ENCODE assay signal across 14 cellular contexts in the genomic region with DNA sequence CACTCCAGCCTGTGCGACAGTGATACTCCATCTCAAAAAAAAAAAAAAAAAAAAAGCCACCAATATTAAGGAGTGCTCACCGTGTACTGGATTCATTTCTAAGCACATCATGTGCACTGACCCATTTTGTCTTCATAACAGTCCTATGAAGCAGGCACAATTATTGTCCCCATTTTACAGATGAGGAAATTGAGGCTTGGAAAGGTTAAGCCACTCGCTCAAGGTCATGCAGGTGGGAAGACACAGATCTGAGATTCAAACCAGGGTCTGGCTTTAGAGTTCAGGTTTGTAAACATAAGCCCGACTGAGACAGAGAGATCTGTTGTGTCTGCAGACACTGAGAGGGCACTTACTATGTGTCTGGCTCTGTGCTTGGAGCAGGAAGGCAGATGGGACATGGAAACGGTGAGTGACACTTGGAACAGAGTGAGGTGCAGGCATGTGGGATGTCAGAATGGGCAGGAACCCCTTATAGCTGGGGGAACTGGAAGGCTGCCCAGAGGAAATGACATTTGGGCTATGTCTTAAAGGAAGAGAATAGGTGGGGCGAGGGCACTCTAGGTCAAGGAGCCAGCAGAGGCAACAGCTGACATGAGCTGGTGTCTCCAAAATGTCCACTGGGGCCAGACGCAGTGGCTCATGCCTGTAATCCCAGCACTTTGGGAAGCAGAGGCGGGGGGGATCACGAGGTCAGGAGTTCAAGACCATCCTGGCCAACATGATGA.
A peak's percentile ranks its signal among the peaks of the same experiment; 100 is the strongest.
DNase-seq lines count a peak whose midpoint lies in the region; ATAC-seq lines count a peak whose summit lies in the region.
"Had no signal": no experiment of that assay in that cellular context is flagged by ENCODE, and none has a peak within 500 bp of the region (broad histone marks: within the 10 kb centered on the region; RNA-seq: fewer than 3 reads in every experiment).

No MANE protein-coding gene starts in this region.

- peaks cover 47% of the 10 kb centered on the region for H3K4me1 Mint-ChIP-seq in activated T-cell treated with anti-CD3 and anti-CD28 coated beads, Interleukin-2, amount 50 U/mL, for 72 hours (ENCODE audit: low read depth)
- peaks cover 54% of the 10 kb centered on the region for H3K4me1 Mint-ChIP-seq in T-helper 17 cell

- H3K36me3 ChIP-seq in effector memory CD4-positive, alpha-beta T cell (ENCODE audit: control insufficient read depth, insufficient read depth, low read length) = peaks cover 28% of the 10 kb centered on the region

- intact Hi-C loops in posterior vena cava (cut with DNase I) = no loop called here

- H3K4me3 Mint-ChIP-seq in activated T-cell treated with anti-CD3 and anti-CD28 coated beads, Interleukin-2, amount 50 U/mL, for 72 hours = no peak overlapping the region
- peak overlapping the region; percentile 67 for H3K4me3 Mint-ChIP-seq in T-helper 17 cell
- H3K4me3 Mint-ChIP-seq: neural crest cell had no signal

- H3K4me3 ChIP-seq in effector memory CD4-positive, alpha-beta T cell (ENCODE audit: insufficient read depth, low read depth, low read length, poor library complexity, severe bottlenecking) = no peak overlapping the region
- H3K4me3 ChIP-seq: GM12878 had no signal

- peaks cover 0 to 2% of the 10 kb centered on the region in 2 donors for H3K9me3 Mint-ChIP-seq in activated T-cell treated with anti-CD3 and anti-CD28 coated beads, Interleukin-2, amount 50 U/mL, for 72 hours
- H3K9me3 Mint-ChIP-seq: neural crest cell had no signal

- no peaks in the 10 kb centered on the region for H3K27me3 ChIP-seq in effector memory CD4-positive, alpha-beta T cell (replicated peaks; ENCODE audit: control insufficient read depth, insufficient read depth, low read length, poor library complexity, severe bottlenecking)
- H3K27me3 ChIP-seq: foreskin keratinocyte had no signal

- no peak for ATAC-seq in activated T-cell treated with anti-CD3 and anti-CD28 coated beads, Interleukin-2, amount 50 U/mL, for 72 hours (replicated peaks in 1 of 2)
- no peak for ATAC-seq in T-helper 17 cell
- ATAC-seq in GM18520 (IDR thresholded peaks at IDR 0.05; ENCODE audit: unreplicated experiment) = no peak
- ATAC-seq: foreskin keratinocyte, GM12878 had no signal

- H3K9me3 ChIP-seq in T-helper 17 cell (ENCODE audit: control insufficient read depth, low read length, poor library complexity, severe bottlenecking) = no peaks in the 10 kb centered on the region
- no peaks in the 10 kb centered on the region for H3K9me3 ChIP-seq in effector memory CD4-positive, alpha-beta T cell (ENCODE audit: control insufficient read depth, low read length)

- no peak for DNase-seq in activated T-cell treated with anti-CD3 and anti-CD28 coated beads, Interleukin-2, amount 50 U/mL, for 72 hours
- DNase-seq in activated T-cell treated with anti-CD3 and anti-CD28 coated beads, Interleukin-2, amount 50 U/mL, for 1 hour = no peak
- DNase-seq in T-helper 17 cell (no peak), posterior vena cava (ENCODE audit: low spot score) (peak; percentile 47), NOMO-1 treated with DMSO at 0.1 percent for 48 hours (lab: John Stamatoyannopoulos, UW; ENCODE audit: unreplicated experiment) (no peak), 8988T (no peak)
- no peak for DNase-seq in effector memory CD4-positive, alpha-beta T cell
- DNase-seq: DMS79 treated with DMSO at 0.1 percent for 48 hours, foreskin keratinocyte, kidney, NCI-H2081 treated with DMSO at 0.1 percent for 48 hours had no signal

- H3K27me3 Mint-ChIP-seq in activated T-cell treated with anti-CD3 and anti-CD28 coated beads, Interleukin-2, amount 50 U/mL, for 72 hours (ENCODE audit: low read depth) = no peaks in the 10 kb centered on the region
- no peaks in the 10 kb centered on the region for H3K27me3 Mint-ChIP-seq in T-helper 17 cell

- peak overlapping the region; percentile 15 for H3K27ac ChIP-seq in effector memory CD4-positive, alpha-beta T cell (ENCODE audit: insufficient read depth, low read length, poor library complexity, severe bottlenecking)
- H3K27ac ChIP-seq: foreskin keratinocyte had no signal

- H3K36me3 Mint-ChIP-seq in activated T-cell treated with anti-CD3 and anti-CD28 coated beads, Interleukin-2, amount 50 U/mL, for 72 hours (ENCODE audit: insufficient read depth in 2 of 2) = peaks cover 17 to 21% of the 10 kb centered on the region in 2 donors
- peaks cover 10% of the 10 kb centered on the region for H3K36me3 Mint-ChIP-seq in T-helper 17 cell (ENCODE audit: low read depth)

- H3K27ac Mint-ChIP-seq in activated T-cell treated with anti-CD3 and anti-CD28 coated beads, Interleukin-2, amount 50 U/mL, for 72 hours = peak overlapping the region; percentile 17
- H3K27ac Mint-ChIP-seq in T-helper 17 cell = peak overlapping the region; percentile 97

- H3K4me1 ChIP-seq in effector memory CD4-positive, alpha-beta T cell (ENCODE audit: control insufficient read depth, insufficient read depth, low read length, poor library complexity, severe bottlenecking) = peaks cover 39% of the 10 kb centered on the region
- H3K4me1 ChIP-seq: foreskin keratinocyte had no signal
